Comparison of ENCODE assay signal across 16 cellular contexts in genomic region chr15:74411686-74412085, GRCh38. TPM values are rescaled to one million over a fixed set of nuclear protein-coding genes. Genes with fewer than 3 reads are reported as not detected.
"Had no signal": no experiment of that assay in that cellular context is flagged by ENCODE, and none has a peak within 500 bp of the region (broad histone marks: within the 10 kb centered on the region; RNA-seq: fewer than 3 reads in every experiment).

No MANE protein-coding gene starts in this region.

- H3K36me3 ChIP-seq: colonic mucosa, neutrophil had no signal

- H3K27ac Mint-ChIP-seq: activated naive CD4-positive, alpha-beta T cell treated with anti-CD3 and anti-CD28 coated beads, Interleukin-2, amount 10 ng/mL, durations not matched to agents 7 days and 5 days; activated T-helper 2 cell treated with anti-CD3 and anti-CD28 coated beads, Interferon-gamma antibody, Interleukin-2, Interleukin-4, amounts not matched to agents 10 μg/mL and 5 μg/mL and 100 μg/mL, durations not matched to agents 14 hours and 24 hours and 36 hours; naive thymus-derived CD4-positive, alpha-beta T cell had no signal

- H3K4me1 ChIP-seq: colonic mucosa, esophagus squamous epithelium, left ventricle myocardium inferior, stomach had no signal

- H3K9me3 ChIP-seq: colonic mucosa, esophagus squamous epithelium, left ventricle myocardium inferior, neutrophil, stomach had no signal

- H3K27ac ChIP-seq: colonic mucosa, esophagus squamous epithelium, left ventricle myocardium inferior, neutrophil, stomach had no signal

- H3K9me3 Mint-ChIP-seq: activated naive CD4-positive, alpha-beta T cell treated with anti-CD3 and anti-CD28 coated beads, Interleukin-2, amount 10 ng/mL, durations not matched to agents 7 days and 5 days; activated T-helper 2 cell treated with anti-CD3 and anti-CD28 coated beads, Interferon-gamma antibody, Interleukin-2, Interleukin-4, amounts not matched to agents 10 μg/mL and 5 μg/mL and 100 μg/mL, durations not matched to agents 14 hours and 24 hours and 36 hours; naive thymus-derived CD4-positive, alpha-beta T cell had no signal

- H3K4me3 ChIP-seq: colonic mucosa, esophagus squamous epithelium, left ventricle myocardium inferior, skin epidermis, stomach had no signal

- H3K27me3 Mint-ChIP-seq: activated naive CD4-positive, alpha-beta T cell treated with anti-CD3 and anti-CD28 coated beads, Interleukin-2, amount 10 ng/mL, durations not matched to agents 7 days and 5 days; naive thymus-derived CD4-positive, alpha-beta T cell had no signal

- H3K4me3 Mint-ChIP-seq: activated naive CD4-positive, alpha-beta T cell treated with anti-CD3 and anti-CD28 coated beads, Interleukin-2, amount 10 ng/mL, durations not matched to agents 7 days and 5 days; naive thymus-derived CD4-positive, alpha-beta T cell had no signal

- DNase-seq: activated CD4-positive, alpha-beta T cell treated with anti-CD3 and anti-CD28 coated beads, Interleukin-2, amount 50 U/mL, for 1 hour; activated naive CD4-positive, alpha-beta T cell treated with anti-CD3 and anti-CD28 coated beads, Interleukin-2, amount 10 ng/mL, durations not matched to agents 7 days and 5 days; activated T-cell treated with anti-CD3 and anti-CD28 coated beads for 4 hours; colonic mucosa; esophagus squamous epithelium; glutamatergic neuron; left ventricle myocardium inferior; naive thymus-derived CD4-positive, alpha-beta T cell; stimulated activated CD4-positive, alpha-beta T cell treated with anti-CD3 and anti-CD28 coated beads, Interleukin-4, amount 100 ng/mL, for 4 hours; stimulated activated CD8-positive, alpha-beta memory T cell treated with anti-CD3 and anti-CD28 coated beads, Interleukin-4, amount 100 ng/mL, for 48 hours; stomach had no signal

- H3K27me3 ChIP-seq: colonic mucosa, neutrophil had no signal

- ATAC-seq: naive thymus-derived CD4-positive, alpha-beta T cell had no signal

RNA-seq across cellular contexts. Expression of gene SEMA7A, which starts 22.1 kb away (rescaled TPM):
- polyA plus RNA-seq: naive thymus-derived CD4-positive, alpha-beta T cell had no signal

RNA-seq across cellular contexts. Expression of gene CYP11A1, which starts 44.2 kb away (rescaled TPM):
- total RNA-seq: activated T-helper 2 cell treated with anti-CD3 and anti-CD28 coated beads, Interferon-gamma antibody, Interleukin-2, Interleukin-4, amounts not matched to agents 10 μg/mL and 5 μg/mL and 100 μg/mL, durations not matched to agents 14 hours and 24 hours and 36 hours; endothelial cell of umbilical vein; T-helper 2 cell treated with Interferon-gamma antibody and Interleukin-4, amounts not matched to agents 100 ng/mL and 5 ng/mL, for 36 hours had no signal
- polyA plus RNA-seq: naive thymus-derived CD4-positive, alpha-beta T cell had no signal
